12 cellular contexts compared by ENCODE assay signal in genomic region chr12:3207858-3208257, GRCh38.
DNase-seq lines count a peak whose midpoint lies in the region; ATAC-seq, FAIRE-seq and TF ChIP-seq lines count a peak whose summit lies in the region.
"Had no signal": no experiment of that assay in that cellular context is flagged by ENCODE, and none has a peak within 500 bp of the region (broad histone marks: within the 10 kb centered on the region; RNA-seq: fewer than 3 reads in every experiment).

No MANE protein-coding gene starts in this region.

- no peaks in the 10 kb centered on the region for H3K23me2 ChIP-seq in H1 (ENCODE audit: low read depth, low read length)

- no peak overlapping the region for H2AK5ac ChIP-seq in H1 (ENCODE audit: low read depth, low read length)

- no peak overlapping the region for H2BK120ac ChIP-seq in H1 (replicated peaks; ENCODE audit: low read depth, low read length)

- peak; percentile 85 for FAIRE-seq in H1 (lab: Jason Lieb, UNC)
- FAIRE-seq: RCC 7860 had no signal

- no peak overlapping the region for H2BK15ac ChIP-seq in H1 (ENCODE audit: low read length)

- peak overlapping the region; percentile 16; the same call in 1 of the 2 replicates for H4K8ac ChIP-seq in H1 (ENCODE audit: extremely low read depth, insufficient read depth, low read length)

- no peak overlapping the region for H3K9ac ChIP-seq in H1 (replicated peaks in 1 of 4; ENCODE audit: extremely low read depth in 1 of 4, low read depth in 3 of 4, low read length in 3 of 4)
- H3K9ac ChIP-seq: KMS-11 had no signal

- no peak overlapping the region for H3K14ac ChIP-seq in H1 (ENCODE audit: insufficient read length)

- no peak overlapping the region for H3K23ac ChIP-seq in H1 (ENCODE audit: insufficient read length)

- H4K91ac ChIP-seq in H1 (replicated peaks; ENCODE audit: insufficient read length, low read length): no peak overlapping the region

- H3K4ac ChIP-seq in H1 (replicated peaks; ENCODE audit: insufficient read length, low read depth, low read length): no peak overlapping the region

- CTCF ChIA-PET in H1 (lab: Charles Lee; ENCODE audit: partially characterized antibody): interaction anchor here (0.6 to 24.7 kb wide), 54 partner anchors 10 to 425 kb away, joined by 3 to 448 read pairs (median 5); no protein-coding TSS in a partner anchor

- TF ChIP-seq POLR2A in H1 (IDR thresholded peaks at IDR 0.05; ENCODE audit: control extremely low read depth in 1 of 2, low read depth in 2 of 2, low read length in 2 of 2): no peak

- H3K79me2 ChIP-seq in H1 (ENCODE audit: control insufficient read depth in 1 of 2, insufficient read depth in 2 of 2, low read length in 2 of 2) (no peaks in the 10 kb centered on the region), osteoblast (ENCODE audit: insufficient read depth, low read length) (no peaks in the 10 kb centered on the region)

- H3K27ac ChIP-seq in H1 (ENCODE audit: low read depth, low read length): no peak overlapping the region
- no peak overlapping the region for H3K27ac ChIP-seq in osteoblast (ENCODE audit: low read depth, low read length)
- H3K27ac ChIP-seq: KMS-11, neutrophil had no signal

- peak; percentile 94 to 99 (median 97) for TF ChIP-seq CTCF in H1 (IDR thresholded peaks at IDR 0.05; ENCODE audit: control extremely low read depth in 1 of 3, insufficient read depth in 1 of 3, low read depth in 1 of 3, low read length in 3 of 3)
- peak; percentile 15 for TF ChIP-seq CTCF in osteoblast (IDR thresholded peaks at IDR 0.05; ENCODE audit: extremely low read depth, low read depth, low read length)

- no peak overlapping the region for H2BK20ac ChIP-seq in H1 (ENCODE audit: low read length)

- H3K18ac ChIP-seq in H1 (ENCODE audit: extremely low read depth, low read length): no peak overlapping the region

- peaks cover 0 to 2% of the 10 kb centered on the region in 2 experiments for H4K20me1 ChIP-seq in H1 (replicated peaks in 1 of 2; ENCODE audit: control insufficient read depth in 1 of 2, insufficient read depth in 2 of 2, low read length in 2 of 2)
- peaks cover 6% of the 10 kb centered on the region for H4K20me1 ChIP-seq in osteoblast (ENCODE audit: insufficient read depth, low read length)

- H2AFZ ChIP-seq in H1 (ENCODE audit: low read length): no peak overlapping the region
- no peak overlapping the region for H2AFZ ChIP-seq in osteoblast (ENCODE audit: low read length)

- no peak overlapping the region for H2BK12ac ChIP-seq in H1 (ENCODE audit: low read depth, low read length)

- H4K5ac ChIP-seq in H1 (ENCODE audit: insufficient read length, low read depth, low read length): no peak overlapping the region

- peak; percentile 33 for DNase-seq in activated CD4-positive, alpha-beta T cell treated with anti-CD3 and anti-CD28 coated beads for 48 hours
- DNase-seq in activated CD4-positive, alpha-beta T cell treated with anti-CD3 and anti-CD28 coated beads, Interleukin-2, amount 50 U/mL, for 48 hours: no peak
- DNase-seq in NCI-H146 (lab: John Stamatoyannopoulos, UW) (peak; percentile 90), H1 (ENCODE audit: low read depth in 1 of 2, low spot score in 2 of 2) (peak in 1 of 2 experiments; percentile 86), osteoblast (ENCODE audit: insufficient read length, low spot score, missing footprints) (no peak), NOMO-1 treated with dmso at 0.1 percent for 144 hours (lab: John Stamatoyannopoulos, UW; ENCODE audit: unreplicated experiment) (no peak), HuH-7 (ENCODE audit: low spot score) (no peak)
- DNase-seq: activated CD4-positive, alpha-beta T cell treated with anti-CD3 and anti-CD28 coated beads, Interleukin-2, amount 50 U/mL, for 1 hour had no signal

- TF ChIP-seq EP300 in H1 (IDR thresholded peaks at IDR 0.05; ENCODE audit: borderline replicate concordance in 1 of 2, low read depth in 2 of 2, low read length in 2 of 2): no peak

- TF ChIP-seq RAD21 in H1 (IDR thresholded peaks at IDR 0.05 in 1 of 2, conservative IDR thresholded peaks at IDR 0.05 in 1 of 2; ENCODE audit: low read depth in 2 of 2, low read length in 2 of 2): peak; percentile 93 to 94

- no peaks in the 10 kb centered on the region for H3K36me3 ChIP-seq in H1 (ENCODE audit: control insufficient read depth in 2 of 4, insufficient read depth in 4 of 4, low read length in 3 of 4)
- H3K36me3 ChIP-seq in osteoblast (ENCODE audit: insufficient read depth, low read length): no peaks in the 10 kb centered on the region
- H3K36me3 ChIP-seq: neutrophil had no signal

- no peak for ATAC-seq in HG02678 (IDR thresholded peaks at IDR 0.05; ENCODE audit: unreplicated experiment)

- 0 out of 7 replicates have a peak, but pooled peaks cover 0 to 3% (median 0%) of the 10 kb centered on the region in 4 experiments for H3K27me3 ChIP-seq in H1 (replicated peaks in 1 of 4; ENCODE audit: control insufficient read depth in 3 of 4, extremely low read depth in 1 of 4, insufficient read depth in 3 of 4, low read length in 3 of 4)
- H3K27me3 ChIP-seq in osteoblast (ENCODE audit: insufficient read depth, low read length): no peaks in the 10 kb centered on the region

- H3K79me1 ChIP-seq in H1 (ENCODE audit: low read depth, low read length): no peaks in the 10 kb centered on the region; the same call in 1 of the 2 replicates

- no peak overlapping the region for H3K56ac ChIP-seq in H1 (replicated peaks; ENCODE audit: insufficient read length, low read depth, low read length)

- no peak overlapping the region for H2BK5ac ChIP-seq in H1 (ENCODE audit: low read depth, low read length)

- WGBS in H1 (ENCODE audit: extremely low coverage in 1 of 2, insufficient coverage in 1 of 2, insufficient read length in 1 of 2, insufficient replicate concordance in 2 of 2, low coverage in 1 of 2, low lambda C conversion rate in 2 of 2, missing lambda C conversion rate in 1 of 2), 2 experiments: 58% methylated on average over 13 of the region's 13 CpGs; no CpG with 5 or more reads in 1 of the 2 experiments

- H3K4me1 ChIP-seq in H1 (replicated peaks in 1 of 4; ENCODE audit: control insufficient read depth in 3 of 4, insufficient read depth in 4 of 4, low read length in 3 of 4) (peaks cover 0 to 11% (median 5%) of the 10 kb centered on the region in 4 experiments; a peak in 6 of 7 replicates), osteoblast (ENCODE audit: insufficient read depth, low read length) (no peaks in the 10 kb centered on the region)

- H3K9me3 ChIP-seq in H1 (ENCODE audit: insufficient read depth in 2 of 2, low read depth in 1 of 2, low read length in 1 of 2) (no peaks in the 10 kb centered on the region), osteoblast (ENCODE audit: low read depth, low read length) (no peaks in the 10 kb centered on the region)
- H3K9me3 ChIP-seq: neutrophil had no signal

- POLR2A ChIA-PET in H1 (lab: Charles Lee; ENCODE audit: partially characterized antibody): interaction anchor here (0.6 to 1.3 kb wide), 5 partner anchors 24 to 759 kb away, joined by 3 to 5 read pairs (median 4); no protein-coding TSS in a partner anchor

- no peak overlapping the region for H3K4me2 ChIP-seq in H1 (ENCODE audit: insufficient read depth in 1 of 2, low read depth in 2 of 2, low read length in 2 of 2)
- H3K4me2 ChIP-seq in osteoblast (ENCODE audit: insufficient read depth, low read length): no peak overlapping the region
- H3K4me2 ChIP-seq: KMS-11 had no signal

- H3K4me3 ChIP-seq in H1 (ENCODE audit: extremely low read depth in 1 of 4, insufficient read depth in 2 of 4, low read depth in 3 of 4, low read length in 4 of 4) (no peak overlapping the region), osteoblast (ENCODE audit: insufficient read depth, low read length) (no peak overlapping the region)

TF ChIP-seq in H1, 55 proteins besides CTCF, POLR2A, EP300 and RAD21 (continues in another document):
- TF ChIP-seq CHD1 (IDR thresholded peaks at IDR 0.05; ENCODE audit: low read depth, low read length) (no peak), HDAC2 (IDR thresholded peaks at IDR 0.05; ENCODE audit: borderline replicate concordance in 1 of 2, low read depth in 2 of 2, low read length in 2 of 2) (no peak), CHD2 (IDR thresholded peaks at IDR 0.05; ENCODE audit: low read length) (0 out of 2 replicates have a peak, but pooled peaks have one; percentile 44), SAP30 (IDR thresholded peaks at IDR 0.05; ENCODE audit: insufficient read depth, insufficient replicate concordance, low read length) (no peak), SRF (IDR thresholded peaks at IDR 0.05; ENCODE audit: low read depth, low read length) (no peak), CTBP2 (IDR thresholded peaks at IDR 0.05; ENCODE audit: borderline replicate concordance, insufficient read depth, insufficient read length, low read length) (no peak), GABPA (IDR thresholded peaks at IDR 0.05; ENCODE audit: borderline replicate concordance, insufficient read depth, low read length) (peak; percentile 14; the same call in 1 of the 2 replicates), SP2 (IDR thresholded peaks at IDR 0.05; ENCODE audit: low read length) (no peak), MAFK (IDR thresholded peaks at IDR 0.05; ENCODE audit: low read depth, low read length) (no peak), FOSL1 (IDR thresholded peaks at IDR 0.05; ENCODE audit: insufficient read depth, low read depth, low read length) (no peak), PHF8 (conservative IDR thresholded peaks at IDR 0.05; ENCODE audit: low read depth, low read length) (no peak), EZH2 (IDR thresholded peaks at IDR 0.05; ENCODE audit: low read depth, low read length, severe bottlenecking) (no peak), TBP (IDR thresholded peaks at IDR 0.05; ENCODE audit: low read depth, low read length) (0 out of 2 replicates have a peak, but pooled peaks have one; percentile 32), CBX5 (IDR thresholded peaks at IDR 0.05; ENCODE audit: low read depth, low read length) (no peak), RBBP5 (IDR thresholded peaks at IDR 0.05; ENCODE audit: borderline replicate concordance, low read depth, low read length) (0 out of 2 replicates have a peak, but pooled peaks have one; percentile 26), TCF12 (IDR thresholded peaks at IDR 0.05; ENCODE audit: low read depth, low read length) (peak; percentile 32; the same call in 1 of the 2 replicates), SIN3A (conservative IDR thresholded peaks at IDR 0.05 in 1 of 2, IDR thresholded peaks at IDR 0.05 in 1 of 2; ENCODE audit: low read depth in 1 of 2, low read length in 2 of 2) (0 out of 4 replicates have a peak, but pooled peaks of 1 of the 2 experiments have one; percentile 33), SIX5 (IDR thresholded peaks at IDR 0.05; ENCODE audit: low read depth, low read length) (no peak), GTF2F1 (IDR thresholded peaks at IDR 0.05; ENCODE audit: borderline replicate concordance, low read depth, low read length) (no peak), KDM5A (IDR thresholded peaks at IDR 0.05; ENCODE audit: low read length) (no peak), SIRT6 (IDR thresholded peaks at IDR 0.05; ENCODE audit: low read length) (no peak), BACH1 (IDR thresholded peaks at IDR 0.05; ENCODE audit: low read length) (0 out of 2 replicates have a peak, but pooled peaks have one; percentile 34), CREB1 (IDR thresholded peaks at IDR 0.05) (peak; percentile 65; the same call in 1 of the 2 replicates)

Comparison
In these comparisons a context has a peak if more than half of its experiments do, and no peak if none do; other contexts are left out.
1. DNase-seq: peak in activated CD4-positive, alpha-beta T cell treated with anti-CD3 and anti-CD28 coated beads for 48 hours (single experiment) and NCI-H146 (single experiment); none in activated CD4-positive, alpha-beta T cell treated with anti-CD3 and anti-CD28 coated beads, Interleukin-2, amount 50 U/mL, for 48 hours (0 of 2), osteoblast (single experiment), NOMO-1 treated with dmso at 0.1 percent for 144 hours (single experiment) and HuH-7 (single experiment).